In genomic region chr9:37331871-37332270, GRCh38 we compare ENCODE assay signal across 25 cellular contexts.
A peak's percentile ranks its signal among the peaks of the same experiment; 100 is the strongest.
DNase-seq lines count a peak whose midpoint lies in the region; ATAC-seq, FAIRE-seq and TF ChIP-seq lines count a peak whose summit lies in the region.
"Had no signal": no experiment of that assay in that cellular context is flagged by ENCODE, and none has a peak within 500 bp of the region (broad histone marks: within the 10 kb centered on the region; RNA-seq: fewer than 3 reads in every experiment).

No MANE protein-coding gene starts in this region.

- CTCF ChIA-PET in HepG2 (lab: Yijun Ruan, JAX; ENCODE audit: low intra/inter-chr PET ratio, low total read pairs), result no interaction called here

- no peak overlapping the region for H3K4me3 ChIP-seq in BLaER1 treated with 17β-estradiol and CSF1 and Interleukin-3, amounts not matched to agents 10 nM and 100 nM
- H3K4me3 ChIP-seq in OCI-LY3 (ENCODE audit: low read length) (no peak overlapping the region), HepG2 (replicated peaks in 1 of 3; ENCODE audit: insufficient read depth in 1 of 3, low read depth in 2 of 3, low read length in 3 of 3) (no peak overlapping the region)
- H3K4me3 ChIP-seq in effector memory CD4-positive, alpha-beta T cell (ENCODE audit: insufficient read depth, low read depth, low read length, poor library complexity, severe bottlenecking), result no peak overlapping the region
- H3K4me3 ChIP-seq: A549, PC-9 had no signal

- H3K27ac ChIP-seq in BLaER1 treated with 17β-estradiol and CSF1 and Interleukin-3, amounts not matched to agents 10 nM and 100 nM, result peak overlapping the region in 9 of 11 experiments; percentile 4 to 66 (median 42); a peak in 16 of 22 replicates
- H3K27ac ChIP-seq in OCI-LY3 (ENCODE audit: low read length) (0 out of 2 replicates have a peak overlapping the region, but pooled peaks have one; percentile 5), HepG2 (ENCODE audit: extremely low read length, insufficient read depth, low read length) (no peak overlapping the region)
- H3K27ac ChIP-seq in effector memory CD4-positive, alpha-beta T cell (ENCODE audit: insufficient read depth, low read length, poor library complexity, severe bottlenecking), result no peak overlapping the region
- H3K27ac ChIP-seq: A549, HL-60, KMS-11, PC-9 had no signal

- TF ChIP-seq POLR2A in HepG2 (IDR thresholded peaks at IDR 0.05; ENCODE audit: insufficient read depth in 1 of 2, low read depth in 2 of 2, low read length in 2 of 2), result no peak

- peak overlapping the region in 1 of 11 experiments; percentile 20; a peak in 2 of 22 replicates for H3K9ac ChIP-seq in BLaER1 treated with 17β-estradiol and CSF1 and Interleukin-3, amounts not matched to agents 10 nM and 100 nM
- no peak overlapping the region for H3K9ac ChIP-seq in OCI-LY3 (ENCODE audit: low read length)
- H3K9ac ChIP-seq in HepG2 (ENCODE audit: insufficient read depth, low read depth, low read length), result no peak overlapping the region
- H3K9ac ChIP-seq: KMS-11, SK-N-SH had no signal

- H3K27me3 ChIP-seq in BLaER1 treated with 17β-estradiol and CSF1 and Interleukin-3, amounts not matched to agents 10 nM and 100 nM, result no peaks in the 10 kb centered on the region
- H3K27me3 ChIP-seq in OCI-LY3 (ENCODE audit: low read depth, low read length), result no peaks in the 10 kb centered on the region
- no peaks in the 10 kb centered on the region for H3K27me3 ChIP-seq in effector memory CD4-positive, alpha-beta T cell (replicated peaks; ENCODE audit: control insufficient read depth, insufficient read depth, low read length, poor library complexity, severe bottlenecking)
- H3K27me3 ChIP-seq in HepG2 (ENCODE audit: control insufficient read depth in 1 of 2, insufficient read depth in 2 of 2, low read length in 2 of 2), result no peaks in the 10 kb centered on the region

- intact Hi-C loops in HepG2 (cut with micrococcal nuclease; ENCODE audit: unreplicated experiment), result no loop called here

- peak overlapping the region in 3 of 8 donors; percentile 13 to 42 (median 28) for H3K4me3 Mint-ChIP-seq in naive B cell
- no peak overlapping the region for H3K4me3 Mint-ChIP-seq in activated T-helper 17 cell treated with anti-CD3 and anti-CD28 coated beads, Interleukin-2, amount 50 U/mL, for 72 hours
- H3K4me3 Mint-ChIP-seq: CD8-positive, alpha-beta T cell had no signal

- peak overlapping the region; percentile 16 to 88 (median 83) for H3K27ac Mint-ChIP-seq in naive B cell
- H3K27ac Mint-ChIP-seq in activated T-helper 17 cell treated with anti-CD3 and anti-CD28 coated beads, Interleukin-2, amount 50 U/mL, for 72 hours, result no peak overlapping the region
- H3K27ac Mint-ChIP-seq: CD8-positive, alpha-beta T cell had no signal

- peak overlapping the region; percentile 6 to 71 (median 45); a peak in 17 of 22 replicates for H3K4me2 ChIP-seq in BLaER1 treated with 17β-estradiol and CSF1 and Interleukin-3, amounts not matched to agents 10 nM and 100 nM
- H3K4me2 ChIP-seq in OCI-LY3 (ENCODE audit: low read length) (0 out of 2 replicates have a peak overlapping the region, but pooled peaks have one; percentile 4), HepG2 (ENCODE audit: low read depth, low read length) (no peak overlapping the region)
- H3K4me2 ChIP-seq: A549, KMS-11, PC-9, SK-N-SH had no signal

- peaks cover 34 to 51% (median 35%) of the 10 kb centered on the region in 3 donors for H3K4me1 Mint-ChIP-seq in naive B cell
- no peaks in the 10 kb centered on the region for H3K4me1 Mint-ChIP-seq in activated T-helper 17 cell treated with anti-CD3 and anti-CD28 coated beads, Interleukin-2, amount 50 U/mL, for 72 hours

- no peak for TF ChIP-seq EP300 in HepG2 (IDR thresholded peaks at IDR 0.05; ENCODE audit: low read depth in 2 of 2, low read length in 2 of 2)
- TF ChIP-seq EP300 in HepG2 (CRISPR knock-in tag; IDR thresholded peaks at IDR 0.05; ENCODE audit: borderline replicate concordance), result no peak

- TF ChIP-seq RAD21 in HepG2 (CRISPR knock-in tag; IDR thresholded peaks at IDR 0.05), result no peak

- no peak overlapping the region for H2AFZ ChIP-seq in OCI-LY3 (ENCODE audit: low read depth, low read length)
- H2AFZ ChIP-seq in HepG2 (ENCODE audit: low read length), result no peak overlapping the region
- H2AFZ ChIP-seq: PC-9 had no signal

- no peaks in the 10 kb centered on the region for H3K9me3 Mint-ChIP-seq in naive B cell
- H3K9me3 Mint-ChIP-seq in activated T-helper 17 cell treated with anti-CD3 and anti-CD28 coated beads, Interleukin-2, amount 50 U/mL, for 72 hours, result no peaks in the 10 kb centered on the region
- H3K9me3 Mint-ChIP-seq: CD8-positive, alpha-beta T cell had no signal

- peaks cover 0 to 67% (median 0%) of the 10 kb centered on the region in 11 experiments; a peak in 7 of 22 replicates for H4K20me1 ChIP-seq in BLaER1 treated with 17β-estradiol and CSF1 and Interleukin-3, amounts not matched to agents 10 nM and 100 nM
- no peaks in the 10 kb centered on the region for H4K20me1 ChIP-seq in OCI-LY3 (ENCODE audit: insufficient read depth, low read length)
- H4K20me1 ChIP-seq in HepG2 (ENCODE audit: insufficient read depth, low read length), result no peaks in the 10 kb centered on the region

- no peaks in the 10 kb centered on the region for H3K9me3 ChIP-seq in BLaER1 treated with 17β-estradiol and CSF1 and Interleukin-3, amounts not matched to agents 10 nM and 100 nM (replicated peaks in 1 of 11)
- no peaks in the 10 kb centered on the region for H3K9me3 ChIP-seq in OCI-LY3 (ENCODE audit: insufficient read depth, low read length)
- H3K9me3 ChIP-seq in effector memory CD4-positive, alpha-beta T cell (ENCODE audit: control insufficient read depth, low read length), result no peaks in the 10 kb centered on the region
- no peaks in the 10 kb centered on the region for H3K9me3 ChIP-seq in HepG2 (ENCODE audit: low read length)
- H3K9me3 ChIP-seq: A549, SK-N-SH had no signal

- TF ChIP-seq CTCF in OCI-LY3 (IDR thresholded peaks at IDR 0.05; ENCODE audit: low read depth, low read length), result no peak
- no peak for TF ChIP-seq CTCF in HepG2 (CRISPR knock-in tag; IDR thresholded peaks at IDR 0.05)

- in situ Hi-C loops in HepG2 (cut with HindIII; ENCODE audit: extremely low pct_ligation_motif_present, low pct_unique_long_range_greater_than_20kb), result no loop called here

- H3K79me2 ChIP-seq in OCI-LY3 (ENCODE audit: low read length) (no peaks in the 10 kb centered on the region), HepG2 (ENCODE audit: insufficient read depth, low read length) (no peaks in the 10 kb centered on the region)

- FAIRE-seq in GM18507 (lab: Jason Lieb, UNC) (peak; percentile 15), HepG2 (lab: Jason Lieb, UNC) (no peak)

- BruUV-seq in HepG2 (replicated peaks; lab: Mats Ljungman, UMichigan), result no TSS peak

- POLR2A ChIA-PET in HepG2 (lab: Yijun Ruan, JAX), result no interaction called here

- WGBS in HepG2 (ENCODE audit: low lambda C conversion rate), result 89% methylated on average over 1 of the region's 1 CpG

- peaks cover 0 to 68% (median 15%) of the 10 kb centered on the region in 11 experiments; a peak in 10 of 22 replicates for H3K36me3 ChIP-seq in BLaER1 treated with 17β-estradiol and CSF1 and Interleukin-3, amounts not matched to agents 10 nM and 100 nM
- no peaks in the 10 kb centered on the region for H3K36me3 ChIP-seq in OCI-LY3 (replicated peaks; ENCODE audit: low read depth, low read length)
- H3K36me3 ChIP-seq in effector memory CD4-positive, alpha-beta T cell (ENCODE audit: control insufficient read depth, insufficient read depth, low read length), result no peaks in the 10 kb centered on the region
- H3K36me3 ChIP-seq in HepG2 (replicated peaks in 1 of 2; ENCODE audit: control insufficient read depth in 1 of 2, insufficient read depth in 2 of 2, low read length in 2 of 2), result no peaks in the 10 kb centered on the region

- no peaks in the 10 kb centered on the region for H3K36me3 Mint-ChIP-seq in naive B cell
- peaks cover 13% of the 10 kb centered on the region for H3K36me3 Mint-ChIP-seq in activated T-helper 17 cell treated with anti-CD3 and anti-CD28 coated beads, Interleukin-2, amount 50 U/mL, for 72 hours (ENCODE audit: low read depth)

- DNase-seq in GM18507 (ENCODE audit: extremely low spot score, insufficient read length, low read depth) (no peak), naive B cell (no peak), HepG2 (ENCODE audit: low spot score) (no peak)
- DNase-seq in effector memory CD4-positive, alpha-beta T cell, result no peak
- DNase-seq: C1 segment of cervical spinal cord; CD8-positive, alpha-beta T cell; DMS153; GDM1; H7; MV-4-11; NCI-H1694 treated with DMSO at 0.1 percent for 48 hours; NCI-H2081 treated with DMSO at 0.1 percent for 48 hours; NCI-H2171 treated with DMSO at 0.1 percent for 48 hours; NCI-H526; PC-9; RPMI8226; SHP77 treated with DMSO at 0.1 percent for 48 hours; SK-N-SH had no signal

- H3K27me3 Mint-ChIP-seq in naive B cell, result no peaks in the 10 kb centered on the region
- no peaks in the 10 kb centered on the region for H3K27me3 Mint-ChIP-seq in activated T-helper 17 cell treated with anti-CD3 and anti-CD28 coated beads, Interleukin-2, amount 50 U/mL, for 72 hours

- H3K4me1 ChIP-seq in BLaER1 treated with 17β-estradiol and CSF1 and Interleukin-3, amounts not matched to agents 10 nM and 100 nM, result peaks cover 33 to 97% (median 70%) of the 10 kb centered on the region in 10 experiments
- H3K4me1 ChIP-seq in OCI-LY3 (ENCODE audit: low read length) (peaks cover 47% of the 10 kb centered on the region), HepG2 (ENCODE audit: insufficient read depth, low read length) (no peaks in the 10 kb centered on the region)
- H3K4me1 ChIP-seq in effector memory CD4-positive, alpha-beta T cell (ENCODE audit: control insufficient read depth, insufficient read depth, low read length, poor library complexity, severe bottlenecking), result no peaks in the 10 kb centered on the region

- ATAC-seq in naive B cell (ENCODE audit: low read depth in 2 of 2), result no peak
- no peak for ATAC-seq in HG02678 (IDR thresholded peaks at IDR 0.05; ENCODE audit: unreplicated experiment)
- ATAC-seq in activated T-helper 17 cell treated with anti-CD3 and anti-CD28 coated beads, Interleukin-2, amount 50 U/mL, for 72 hours (replicated peaks), result no peak
- no peak for ATAC-seq in HepG2
- ATAC-seq: A549; CD8-positive, alpha-beta T cell had no signal

TF ChIP-seq in HepG2, 621 proteins besides CTCF, POLR2A, EP300 and RAD21:
- TF ChIP-seq KLF9 (CRISPR knock-in tag; IDR thresholded peaks at IDR 0.05; ENCODE audit: low read depth) (no peak), ZNF224 (CRISPR knock-in tag; IDR thresholded peaks at IDR 0.05) (no peak), FOXJ3 (CRISPR knock-in tag; IDR thresholded peaks at IDR 0.05; ENCODE audit: borderline replicate concordance) (no peak)

Comparison
In these comparisons a context has a peak if more than half of its experiments do, and no peak if none do; other contexts are left out.
1. H3K27ac ChIP-seq: peak in BLaER1 treated with 17β-estradiol and CSF1 and Interleukin-3, amounts not matched to agents 10 nM and 100 nM (9 of 11) and OCI-LY3 (single experiment); none in effector memory CD4-positive, alpha-beta T cell (single experiment) and HepG2 (single experiment).